Comparison of ENCODE assay signal across 13 cellular contexts in the genomic region with DNA sequence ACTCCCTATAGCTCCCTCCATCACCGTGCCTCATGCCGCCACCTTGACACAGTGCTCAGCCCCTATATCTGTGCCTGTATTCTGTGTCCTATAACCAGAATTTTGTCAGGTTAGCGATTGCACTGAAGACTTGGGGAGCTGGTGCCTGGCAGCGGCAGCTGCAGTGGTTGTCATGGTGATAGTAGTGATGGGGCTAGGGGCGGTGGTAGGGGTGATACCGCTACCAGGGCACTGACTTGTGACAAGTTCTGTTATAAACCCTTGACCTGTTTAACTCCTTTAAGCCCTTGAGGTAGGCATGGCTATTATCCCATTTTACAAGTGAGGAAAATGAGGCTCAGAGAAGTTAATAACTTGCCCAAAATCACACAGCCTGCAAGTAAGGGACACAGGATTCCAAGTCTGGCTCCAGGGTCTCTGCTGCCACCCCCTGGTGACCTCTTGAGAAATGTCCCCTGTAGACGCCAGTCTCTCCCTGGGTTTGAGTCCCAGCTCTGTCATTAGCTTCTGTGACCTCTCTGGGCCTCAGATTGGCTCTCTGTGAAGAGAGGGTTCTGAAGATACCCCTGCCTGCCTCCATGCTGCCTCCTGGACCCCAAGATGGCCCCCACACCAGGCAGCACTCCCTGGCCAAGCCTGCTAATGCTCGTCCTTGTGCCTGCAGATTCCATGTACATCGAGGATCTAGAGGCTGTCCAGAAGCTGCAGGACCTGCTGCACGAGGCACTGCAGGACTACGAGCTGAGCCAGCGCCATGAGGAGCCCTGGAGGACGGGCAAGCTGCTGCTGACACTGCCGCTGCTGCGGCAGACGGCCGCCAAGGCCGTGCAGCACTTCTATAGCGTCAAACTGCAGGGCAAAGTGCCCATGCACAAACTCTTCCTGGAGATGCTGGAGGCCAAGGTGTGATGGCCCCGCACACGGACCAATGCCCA.
DNase-seq lines count a peak whose midpoint lies in the region; ATAC-seq and TF ChIP-seq lines count a peak whose summit lies in the region.
"Had no signal": no experiment of that assay in that cellular context is flagged by ENCODE, and none has a peak within 500 bp of the region (broad histone marks: within the 10 kb centered on the region; RNA-seq: fewer than 3 reads in every experiment).

No MANE protein-coding gene starts in this region.

- no peaks in the 10 kb centered on the region for H3K4me1 Mint-ChIP-seq in activated CD4-positive, alpha-beta memory T cell treated with anti-CD3 and anti-CD28 coated beads for 36 hours (ENCODE audit: low read depth)
- no peaks in the 10 kb centered on the region for H3K4me1 Mint-ChIP-seq in activated CD4-positive, alpha-beta memory T cell treated with anti-CD3 and anti-CD28 coated beads, Interleukin-2, amount 10 ng/mL, durations not matched to agents 7 days and 5 days
- H3K4me1 Mint-ChIP-seq: B cell; naive thymus-derived CD4-positive, alpha-beta T cell had no signal

- no peaks in the 10 kb centered on the region for H3K9me3 ChIP-seq in WERI-Rb-1 (ENCODE audit: severe bottlenecking)
- no peaks in the 10 kb centered on the region for H3K9me3 ChIP-seq in spleen
- H3K9me3 ChIP-seq: transverse colon had no signal

- H3K36me3 ChIP-seq in WERI-Rb-1 (no peaks in the 10 kb centered on the region), spleen (no peaks in the 10 kb centered on the region)
- H3K36me3 ChIP-seq: transverse colon had no signal

- 80 to 97% (median 85%) methylated on average over 15 to 21 of the region's 21 CpGs for WGBS in spleen, 5 donors

- no peak for ATAC-seq in left ventricle myocardium superior

- H3K4me3 ChIP-seq in WERI-Rb-1 (ENCODE audit: low read depth, low read length): no peak overlapping the region
- H3K4me3 ChIP-seq in spleen: no peak overlapping the region
- H3K4me3 ChIP-seq: coronary artery, transverse colon had no signal

- peak; percentile 12 for DNase-seq in activated CD4-positive, alpha-beta memory T cell treated with anti-CD3 and anti-CD28 coated beads for 36 hours
- DNase-seq in activated CD4-positive, alpha-beta memory T cell treated with anti-CD3 and anti-CD28 coated beads, Interleukin-2, amount 10 ng/mL, durations not matched to agents 7 days and 5 days: no peak
- DNase-seq in WERI-Rb-1 (peak; percentile 52), spleen (peak; percentile 43), left ventricle myocardium superior (no peak), hypothalamus (lab: John Stamatoyannopoulos, UW) (no peak), OCI-M2 (lab: John Stamatoyannopoulos, UW; ENCODE audit: unreplicated experiment) (no peak)
- DNase-seq: MV-4-11; naive thymus-derived CD4-positive, alpha-beta T cell; transverse colon had no signal

- no peaks in the 10 kb centered on the region for H3K36me3 Mint-ChIP-seq in activated CD4-positive, alpha-beta memory T cell treated with anti-CD3 and anti-CD28 coated beads for 36 hours
- no peaks in the 10 kb centered on the region for H3K36me3 Mint-ChIP-seq in activated CD4-positive, alpha-beta memory T cell treated with anti-CD3 and anti-CD28 coated beads, Interleukin-2, amount 10 ng/mL, durations not matched to agents 7 days and 5 days (ENCODE audit: low read depth)
- H3K36me3 Mint-ChIP-seq: naive thymus-derived CD4-positive, alpha-beta T cell had no signal

- H3K4me3 Mint-ChIP-seq in activated CD4-positive, alpha-beta memory T cell treated with anti-CD3 and anti-CD28 coated beads for 36 hours: no peak overlapping the region
- H3K4me3 Mint-ChIP-seq in activated CD4-positive, alpha-beta memory T cell treated with anti-CD3 and anti-CD28 coated beads, Interleukin-2, amount 10 ng/mL, durations not matched to agents 7 days and 5 days: no peak overlapping the region
- H3K4me3 Mint-ChIP-seq: B cell; naive thymus-derived CD4-positive, alpha-beta T cell had no signal

- POLR2A ChIA-PET in activated CD4-positive, alpha-beta memory T cell treated with anti-CD3 and anti-CD28 coated beads for 36 hours (lab: Charles Lee): no interaction called here
- POLR2A ChIA-PET in activated CD4-positive, alpha-beta memory T cell treated with anti-CD3 and anti-CD28 coated beads, Interleukin-2, amount 10 ng/mL, durations not matched to agents 7 days and 5 days (lab: Charles Lee): no interaction called here

- no peak overlapping the region for H3K27ac ChIP-seq in WERI-Rb-1
- H3K27ac ChIP-seq in spleen: no peak overlapping the region
- H3K27ac ChIP-seq: coronary artery, transverse colon had no signal

- no peak for TF ChIP-seq POLR2A in spleen (IDR thresholded peaks at IDR 0.05)

- intact Hi-C loops in activated CD4-positive, alpha-beta memory T cell treated with anti-CD3 and anti-CD28 coated beads for 36 hours (cut with micrococcal nuclease): no loop called here
- intact Hi-C loops in spleen (cut with DNase I; ENCODE audit: low total_unique reads): no loop called here
- intact Hi-C loops in left ventricle myocardium superior (cut with micrococcal nuclease): no loop called here

- TF ChIP-seq CTCF in LNCAP (IDR thresholded peaks at IDR 0.05) (peak; percentile 18; the same call in 1 of the 2 replicates), WERI-Rb-1 (IDR thresholded peaks at IDR 0.05; ENCODE audit: low read depth, low read length) (peak; percentile 74), spleen (IDR thresholded peaks at IDR 0.05 in 8 of 11, conservative IDR thresholded peaks at IDR 0.05 in 3 of 11) (no peak)

- H3K27ac Mint-ChIP-seq in activated CD4-positive, alpha-beta memory T cell treated with anti-CD3 and anti-CD28 coated beads for 36 hours: no peak overlapping the region
- H3K27ac Mint-ChIP-seq in activated CD4-positive, alpha-beta memory T cell treated with anti-CD3 and anti-CD28 coated beads, Interleukin-2, amount 10 ng/mL, durations not matched to agents 7 days and 5 days: no peak overlapping the region
- H3K27ac Mint-ChIP-seq: B cell; naive thymus-derived CD4-positive, alpha-beta T cell had no signal

- H3K27me3 Mint-ChIP-seq in activated CD4-positive, alpha-beta memory T cell treated with anti-CD3 and anti-CD28 coated beads for 36 hours: peaks cover 2% of the 10 kb centered on the region
- no peaks in the 10 kb centered on the region for H3K27me3 Mint-ChIP-seq in activated CD4-positive, alpha-beta memory T cell treated with anti-CD3 and anti-CD28 coated beads, Interleukin-2, amount 10 ng/mL, durations not matched to agents 7 days and 5 days

- H3K9me3 Mint-ChIP-seq in activated CD4-positive, alpha-beta memory T cell treated with anti-CD3 and anti-CD28 coated beads for 36 hours: no peaks in the 10 kb centered on the region
- H3K9me3 Mint-ChIP-seq in activated CD4-positive, alpha-beta memory T cell treated with anti-CD3 and anti-CD28 coated beads, Interleukin-2, amount 10 ng/mL, durations not matched to agents 7 days and 5 days: no peaks in the 10 kb centered on the region

- CTCF ChIA-PET in activated CD4-positive, alpha-beta memory T cell treated with anti-CD3 and anti-CD28 coated beads for 36 hours (lab: Charles Lee): interaction anchor here (1.1 kb wide), 1 partner anchor 42 kb away, joined by 4 read pairs; no protein-coding TSS in a partner anchor
- CTCF ChIA-PET in activated CD4-positive, alpha-beta memory T cell treated with anti-CD3 and anti-CD28 coated beads, Interleukin-2, amount 10 ng/mL, durations not matched to agents 7 days and 5 days (lab: Charles Lee): no interaction called here

- H3K27me3 ChIP-seq in WERI-Rb-1 (ENCODE audit: insufficient read depth, low read depth, severe bottlenecking) (no peaks in the 10 kb centered on the region), spleen (replicated peaks in 1 of 7) (peaks cover 0 to 40% (median 0%) of the 10 kb centered on the region in 7 donors)
- H3K27me3 ChIP-seq: transverse colon had no signal

- H3K4me1 ChIP-seq in spleen: peaks cover 0 to 3% (median 0%) of the 10 kb centered on the region in 6 donors
- H3K4me1 ChIP-seq: transverse colon had no signal

Comparison
In these comparisons a context has a peak if more than half of its experiments do, and no peak if none do; other contexts are left out.
1. DNase-seq: peak in activated CD4-positive, alpha-beta memory T cell treated with anti-CD3 and anti-CD28 coated beads for 36 hours (single experiment), WERI-Rb-1 (single experiment) and spleen (single experiment); none in activated CD4-positive, alpha-beta memory T cell treated with anti-CD3 and anti-CD28 coated beads, Interleukin-2, amount 10 ng/mL, durations not matched to agents 7 days and 5 days (single experiment), left ventricle myocardium superior (single experiment), hypothalamus (0 of 51) and OCI-M2 (single experiment).
2. CTCF ChIP-seq: peak in LNCAP (single experiment) and WERI-Rb-1 (single experiment); none in spleen (0 of 11).